In the genomic region with DNA sequence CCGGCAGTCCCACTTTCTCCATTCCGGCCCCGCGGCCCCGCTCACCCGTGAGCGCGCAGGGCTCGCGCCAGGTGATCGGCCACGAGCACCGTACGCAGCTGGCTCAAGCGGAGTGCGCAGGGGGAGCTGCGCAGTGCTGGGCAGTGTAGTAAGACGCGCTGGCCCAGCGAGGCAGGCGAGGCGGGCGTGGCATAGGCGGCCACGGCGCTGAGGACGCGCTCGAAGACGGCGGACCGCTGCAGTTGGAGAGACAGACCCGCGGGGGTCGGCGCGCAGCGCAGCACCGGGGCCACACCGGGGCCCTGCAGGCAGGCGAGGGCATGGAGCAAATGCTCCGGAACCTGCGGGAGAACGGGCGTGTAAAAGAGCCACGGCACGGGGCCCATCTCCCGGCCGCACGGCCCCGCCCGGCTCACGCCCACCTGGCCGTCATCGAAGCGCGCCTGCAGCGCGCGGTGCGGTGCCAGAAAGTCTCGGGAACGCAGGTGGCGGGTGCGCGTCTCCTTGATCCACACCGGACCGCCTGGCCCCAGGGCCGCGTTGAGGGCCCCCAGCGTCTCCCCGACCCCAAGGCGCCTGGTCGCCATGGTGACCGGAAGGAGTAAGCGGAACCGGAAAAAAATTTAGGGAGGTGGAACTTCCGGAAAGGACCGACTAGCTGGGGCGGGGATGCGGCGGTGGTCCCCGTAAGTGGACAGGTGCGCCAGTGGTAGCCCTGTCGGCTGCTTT, we compare ENCODE assay signal across 8 cellular contexts. TPM values are rescaled to one million over a fixed set of nuclear protein-coding genes. Genes with fewer than 3 reads are reported as not detected.
A peak's percentile ranks its signal among the peaks of the same experiment; 100 is the strongest.
DNase-seq lines count a peak whose midpoint lies in the region; ATAC-seq and TF ChIP-seq lines count a peak whose summit lies in the region.

A gene with protein sequence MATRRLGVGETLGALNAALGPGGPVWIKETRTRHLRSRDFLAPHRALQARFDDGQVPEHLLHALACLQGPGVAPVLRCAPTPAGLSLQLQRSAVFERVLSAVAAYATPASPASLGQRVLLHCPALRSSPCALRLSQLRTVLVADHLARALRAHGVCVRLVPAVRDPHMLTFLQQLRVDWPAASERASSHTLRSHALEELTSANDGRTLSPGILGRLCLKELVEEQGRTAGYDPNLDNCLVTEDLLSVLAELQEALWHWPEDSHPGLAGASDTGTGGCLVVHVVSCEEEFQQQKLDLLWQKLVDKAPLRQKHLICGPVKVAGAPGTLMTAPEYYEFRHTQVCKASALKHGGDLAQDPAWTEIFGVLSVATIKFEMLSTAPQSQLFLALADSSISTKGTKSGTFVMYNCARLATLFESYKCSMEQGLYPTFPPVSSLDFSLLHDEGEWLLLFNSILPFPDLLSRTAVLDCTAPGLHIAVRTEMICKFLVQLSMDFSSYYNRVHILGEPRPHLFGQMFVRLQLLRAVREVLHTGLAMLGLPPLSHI (minus strand): TSS at position 603 of the 729 bp plus-strand sequence. CDS start 16 bp downstream, at position 587.

- POLR2A ChIA-PET in T-cell (lab: Charles Lee): interaction anchor here (1.1 to 1.7 kb wide), 4 partner anchors 11 to 103 kb away, joined by 3 to 6 read pairs (median 4); partner anchors contain the start of genes WDR6 (in 2 of the 2), IMPDH2 (in 1 of the 2) and USP19 (in 1 of the 2)

- H3K36me3 ChIP-seq in MM.1S (replicated peaks; ENCODE audit: insufficient read depth, low read length) (peaks cover 7% of the 10 kb centered on the region; the same call in 1 of the 2 replicates), heart left ventricle (peaks cover 0 to 41% (median 36%) of the 10 kb centered on the region in 9 donors), ovary (no peaks in the 10 kb centered on the region)

- H3K4me3 ChIP-seq in MM.1S (ENCODE audit: low read length) (peak within 1 kb of the TSS; percentile 86), heart left ventricle (peak within 1 kb of the TSS; percentile 63 to 100 (median 88)), ovary (peak within 1 kb of the TSS; percentile 59)

- H3K9me3 Mint-ChIP-seq in T-cell: no peaks in the 10 kb centered on the region

- H3K4me1 ChIP-seq in MM.1S (ENCODE audit: low read length) (peaks cover 21% of the 10 kb centered on the region), heart left ventricle (peaks cover 0 to 50% (median 36%) of the 10 kb centered on the region in 12 donors), ovary (ENCODE audit: insufficient read depth) (peaks cover 10% of the 10 kb centered on the region)

- CTCF ChIA-PET in T-cell (lab: Charles Lee): interaction anchor here in 1 of 2 donors (1.5 kb wide), 1 partner anchor 11 kb away, joined by 9 read pairs; the partner anchor contains the start of gene WDR6

- H3K36me3 Mint-ChIP-seq in T-cell: peaks cover 14% of the 10 kb centered on the region

- H3K4me2 ChIP-seq in MM.1S (ENCODE audit: low read depth, low read length): peak within 1 kb of the TSS; percentile 95

- peak within 1 kb of the TSS; percentile 90 to 93 (median 91) for H3K4me3 Mint-ChIP-seq in T-cell

- 0 out of 2 replicates have a peak, but pooled peaks cover 2% of the 10 kb centered on the region for H4K20me1 ChIP-seq in MM.1S (ENCODE audit: insufficient read depth, low read length)

- no peak for TF ChIP-seq CTCF in MM.1S (IDR thresholded peaks at IDR 0.05; ENCODE audit: low read length)
- TF ChIP-seq CTCF in heart left ventricle (IDR thresholded peaks at IDR 0.05): no peak
- TF ChIP-seq CTCF in ovary (IDR thresholded peaks at IDR 0.05): peak in 1 of 3 donors; percentile 5

- peaks cover 35 to 44% (median 43%) of the 10 kb centered on the region in 3 donors for H3K4me1 Mint-ChIP-seq in T-cell

- H3K9me3 ChIP-seq in MM.1S (replicated peaks; ENCODE audit: insufficient read depth, low read length) (no peaks in the 10 kb centered on the region), heart left ventricle (no peaks in the 10 kb centered on the region), ovary (no peaks in the 10 kb centered on the region)

- 0% methylated on average over 40 to 85 of the region's 85 CpGs for WGBS in heart left ventricle, 4 donors
- WGBS in ovary, 3 donors: 0 to 1% (median 0%) methylated on average over 75 to 85 of the region's 85 CpGs

- H3K27me3 Mint-ChIP-seq in T-cell: no peaks in the 10 kb centered on the region

- intact Hi-C loops in heart left ventricle (cut with DNase I) (loop anchor here in 1 of 10 donors (1.0 kb wide), 1 partner anchor 23 kb away; no protein-coding TSS in a partner anchor), ovary (cut with DNase I) (no loop called here)

- H3K9ac ChIP-seq in MM.1S (ENCODE audit: low read length): peak within 1 kb of the TSS; percentile 73

- H3F3A ChIP-seq in MM.1S (ENCODE audit: insufficient read depth, low read length): peaks cover 64% of the 10 kb centered on the region

- H3K27me3 ChIP-seq in MM.1S (replicated peaks; ENCODE audit: insufficient read depth, low read length): no peaks in the 10 kb centered on the region
- H3K27me3 ChIP-seq in heart left ventricle: no peaks in the 10 kb centered on the region
- H3K27me3 ChIP-seq in ovary: no peaks in the 10 kb centered on the region

- peak; percentile 84 for DNase-seq in G401 (ENCODE audit: low spot score)
- DNase-seq in MM.1S: peak; percentile 67
- DNase-seq in T-cell: peak in 31 of 34 experiments; percentile 31 to 65 (median 47)
- peak; percentile 52 for DNase-seq in amniotic epithelial cell (ENCODE audit: low read depth)
- peak; percentile 72 to 79 (median 74) for DNase-seq in heart left ventricle
- DNase-seq in ovary: peak; percentile 67 to 80 (median 74)

- TF ChIP-seq EP300 in ovary (IDR thresholded peaks at IDR 0.05): no peak

- H3K9me2 ChIP-seq in MM.1S (replicated peaks; ENCODE audit: insufficient read depth, low read length): no peaks in the 10 kb centered on the region

- in situ Hi-C loops in G401 (cut with HindIII; ENCODE audit: low sequenced_read_pairs): no loop called here

- peak in 1 of 2 donors; percentile 67 for TF ChIP-seq POLR2A in heart left ventricle (IDR thresholded peaks at IDR 0.05)
- TF ChIP-seq POLR2A in ovary (IDR thresholded peaks at IDR 0.05): peak; percentile 52

- peak within 1 kb of the TSS; percentile 72; the same call in 1 of the 2 replicates for H3K27ac ChIP-seq in MM.1S (ENCODE audit: low read length)
- H3K27ac ChIP-seq in heart left ventricle: peak within 1 kb of the TSS in 11 of 12 donors; percentile 10 to 100 (median 78)
- peak within 1 kb of the TSS in 1 of 2 donors; percentile 61 for H3K27ac ChIP-seq in ovary

- ATAC-seq in T-cell (replicated peaks in 1 of 4): peak; percentile 6 to 17 (median 8)
- peak in 2 of 4 donors; percentile 6 to 10 for ATAC-seq in heart left ventricle
- ATAC-seq in GM19397 (IDR thresholded peaks at IDR 0.05; ENCODE audit: unreplicated experiment): no peak
- ATAC-seq in HG02588 (IDR thresholded peaks at IDR 0.05; ENCODE audit: unreplicated experiment): no peak

- peaks cover 47% of the 10 kb centered on the region for H3K79me2 ChIP-seq in MM.1S (ENCODE audit: low read length)

- H3K27ac Mint-ChIP-seq in T-cell: peak within 1 kb of the TSS; percentile 85 to 91

- peak within 1 kb of the TSS; percentile 74 for H2AFZ ChIP-seq in MM.1S (ENCODE audit: low read length)

RNA-seq across cellular contexts. Expression of the gene that starts here (rescaled TPM):
- total RNA-seq in G401 (2014; rRNA removed; shearing (Covaris generic)): 49.6 and 62.8 TPM in 2 replicates
- 10 to 100 TPM; 20.8 to 35.1 (median 30.3) TPM for total RNA-seq in T-cell
- 10 to 100 TPM in 8 of 9 donors, 1 to 10 TPM in 1; 8.1 to 24.7 (median 14.9) TPM for total RNA-seq in heart left ventricle
- polyA plus RNA-seq in heart left ventricle: 10 to 100 TPM in 1 of 2 donors, 1 to 10 TPM in 1; 6.8 to 13.3 TPM
- 10 to 100 TPM; 21.1 to 74.9 (median 27.5) TPM for total RNA-seq in ovary
- 10 to 100 TPM; 23.0 to 33.1 TPM for polyA plus RNA-seq in ovary

Comparison
In these comparisons a context has a peak if more than half of its experiments do, and no peak if none do; other contexts are left out.
1. ATAC-seq: peak in T-cell (4 of 4); none in GM19397 (single experiment) and HG02588 (single experiment).
2. Peak in every context shown above with its lines, with median percentiles within 50 percentile points of each other: DNase-seq and H3K4me3 ChIP-seq.